21 cellular contexts compared by ENCODE assay signal in genomic region chr5:150318613-150319483, GRCh38. TPM values are rescaled to one million over a fixed set of nuclear protein-coding genes. Genes with fewer than 3 reads are reported as not detected.
A peak's percentile ranks its signal among the peaks of the same experiment; 100 is the strongest.
DNase-seq lines count a peak whose midpoint lies in the region; ATAC-seq and TF ChIP-seq lines count a peak whose summit lies in the region.
"Had no signal": no experiment of that assay in that cellular context is flagged by ENCODE, and none has a peak within 500 bp of the region (broad histone marks: within the 10 kb centered on the region; RNA-seq: fewer than 3 reads in every experiment).

No MANE protein-coding gene starts in this region.

- in situ Hi-C loops in IMR-90 (cut with MboI; ENCODE audit: low sequenced_read_pairs) (no loop called here), mammary epithelial cell (cut with MboI; ENCODE audit: low sequenced_read_pairs in 2 of 2) (no loop called here), gastrocnemius medialis (cut with MboI; ENCODE audit: low sequenced_read_pairs in 4 of 4) (no loop called here)

- no peaks in the 10 kb centered on the region for H3K79me2 ChIP-seq in ACC112 (ENCODE audit: control insufficient read depth, insufficient read depth, low read length, unreplicated experiment)
- H3K79me2 ChIP-seq in mammary epithelial cell (ENCODE audit: insufficient read depth, low read length), result no peaks in the 10 kb centered on the region

- peak overlapping the region; percentile 97 for H4K5ac ChIP-seq in IMR-90 (ENCODE audit: low read depth, low read length)

- BruUV-seq in IMR-90 (replicated peaks; lab: Mats Ljungman, UMichigan) (no TSS peak), mammary epithelial cell (replicated peaks; lab: Mats Ljungman, UMichigan) (TSS peak; percentile 39)

- H3K9me3 ChIP-seq in IMR-90 (ENCODE audit: control insufficient read depth, insufficient read depth, low read length) (no peaks in the 10 kb centered on the region), mammary epithelial cell (replicated peaks; ENCODE audit: insufficient read depth, low read length) (no peaks in the 10 kb centered on the region), gastrocnemius medialis (no peaks in the 10 kb centered on the region)
- H3K9me3 ChIP-seq: body of pancreas, psoas muscle had no signal

- peak overlapping the region; percentile 81 for H3K18ac ChIP-seq in IMR-90 (ENCODE audit: low read depth, low read length)

- peak overlapping the region; percentile 88 for H2BK20ac ChIP-seq in IMR-90 (ENCODE audit: low read depth, low read length)

- peak overlapping the region; percentile 78 to 94 for H4K8ac ChIP-seq in IMR-90 (ENCODE audit: low read depth in 2 of 2, low read length in 2 of 2)

- H3K79me1 ChIP-seq in IMR-90 (ENCODE audit: low read depth in 1 of 2, low read length in 2 of 2), result peaks cover 0 to 8% of the 10 kb centered on the region in 2 experiments; a peak in 2 of 4 replicates

- peak overlapping the region; percentile 95 for H3K14ac ChIP-seq in IMR-90 (replicated peaks; ENCODE audit: low read depth, low read length)

- POLR2A ChIA-PET in IMR-90 (lab: Charles Lee; ENCODE audit: unreplicated experiment), result no interaction called here

- H3K36me3 ChIP-seq in ACC112 (ENCODE audit: insufficient read depth, low read length) (no peaks in the 10 kb centered on the region), IMR-90 (ENCODE audit: control insufficient read depth, insufficient read depth, low read length) (no peaks in the 10 kb centered on the region), mammary epithelial cell (ENCODE audit: insufficient read depth, low read length) (no peaks in the 10 kb centered on the region), gastrocnemius medialis (no peaks in the 10 kb centered on the region)

- DNase-seq in IMR-90 (no peak), mammary epithelial cell (peak; percentile 91), left kidney (ENCODE audit: low read depth, low spot score) (peak; percentile 49), OCI-M1 (lab: John Stamatoyannopoulos, UW) (no peak), retina (no peak), gastrocnemius medialis (no peak)
- DNase-seq: activated CD4-positive, alpha-beta T cell treated with anti-CD3 and anti-CD28 coated beads, Interleukin-2, amount 10 ng/mL, durations not matched to agents 7 days and 5 days; activated naive CD4-positive, alpha-beta T cell treated with anti-CD3 and anti-CD28 coated beads, Interleukin-2, amount 50 U/mL, for 16 hours; activated T-cell treated with anti-CD3 and anti-CD28 coated beads for 4 hours; body of pancreas; CD8-positive, alpha-beta T cell; DMS79 treated with DMSO at 0.1 percent for 48 hours; foreskin fibroblast; naive thymus-derived CD8-positive, alpha-beta T cell; psoas muscle; stimulated activated CD4-positive, alpha-beta T cell treated with anti-CD3 and anti-CD28 coated beads, Interleukin-12 subunit alpha, Interleukin-12 subunit beta, amount 100 ng/mL, for 4 hours; stimulated activated naive CD8-positive, alpha-beta T cell treated with anti-CD3 and anti-CD28 coated beads, Interleukin-15, amount 100 ng/mL, for 72 hours had no signal

- peak overlapping the region; percentile 91 for H4K91ac ChIP-seq in IMR-90 (ENCODE audit: insufficient read depth, low read depth, low read length)

- no peak overlapping the region for H3K4me2 ChIP-seq in IMR-90 (ENCODE audit: low read depth, low read length)
- H3K4me2 ChIP-seq in mammary epithelial cell (ENCODE audit: insufficient read depth, low read depth, low read length), result peak overlapping the region; percentile 64
- H3K4me2 ChIP-seq: KMS-11 had no signal

- TF ChIP-seq POLR2A in IMR-90 (IDR thresholded peaks at IDR 0.05; ENCODE audit: low read depth, low read length) (no peak), gastrocnemius medialis (IDR thresholded peaks at IDR 0.05) (no peak)

- H3K23ac ChIP-seq in IMR-90 (ENCODE audit: low read depth, low read length), result peak overlapping the region; percentile 83

- H2AK5ac ChIP-seq in IMR-90 (ENCODE audit: low read depth, low read length), result peak overlapping the region; percentile 99

- H4K20me1 ChIP-seq in IMR-90 (ENCODE audit: insufficient read depth, low read length) (peaks cover 5% of the 10 kb centered on the region; the same call in 1 of the 2 replicates), mammary epithelial cell (ENCODE audit: insufficient read depth, low read length) (no peaks in the 10 kb centered on the region)

- peak overlapping the region; percentile 99 for H3K4ac ChIP-seq in IMR-90 (ENCODE audit: low read depth, low read length)

- H2AFZ ChIP-seq in ACC112 (ENCODE audit: low read length, unreplicated experiment), result peak overlapping the region; percentile 16
- peak overlapping the region; percentile 85 for H2AFZ ChIP-seq in IMR-90 (replicated peaks; ENCODE audit: low read length, poor library complexity)
- H2AFZ ChIP-seq in mammary epithelial cell (ENCODE audit: low read depth, low read length), result peak overlapping the region; percentile 12

- 0 out of 2 replicates have a peak overlapping the region, but pooled peaks have one; percentile 23 for H3K9ac ChIP-seq in IMR-90 (ENCODE audit: low read depth, low read length)
- peak overlapping the region; percentile 55 for H3K9ac ChIP-seq in mammary epithelial cell (ENCODE audit: insufficient read depth, low read length)
- H3K9ac ChIP-seq: KMS-11 had no signal

- H3K4me3 ChIP-seq in ACC112 (ENCODE audit: low read depth, low read length) (no peak overlapping the region), IMR-90 (ENCODE audit: insufficient read depth, low read depth, low read length) (no peak overlapping the region), mammary epithelial cell (replicated peaks in 1 of 3; ENCODE audit: insufficient read depth in 1 of 3, low read depth in 2 of 3, low read length in 3 of 3) (no peak overlapping the region), gastrocnemius medialis (no peak overlapping the region)
- H3K4me3 ChIP-seq: body of pancreas, psoas muscle had no signal

- H3K9me1 ChIP-seq in IMR-90 (ENCODE audit: insufficient read depth, low read length), result peaks cover 42% of the 10 kb centered on the region

- H2AK9ac ChIP-seq in IMR-90 (replicated peaks; ENCODE audit: low read depth, low read length, poor library complexity), result peak overlapping the region; percentile 77

- H3K27me3 ChIP-seq in ACC112 (ENCODE audit: insufficient read depth, low read length) (no peaks in the 10 kb centered on the region), IMR-90 (ENCODE audit: control insufficient read depth, insufficient read depth, low read length) (no peaks in the 10 kb centered on the region), mammary epithelial cell (ENCODE audit: insufficient read depth, low read length) (no peaks in the 10 kb centered on the region), gastrocnemius medialis (no peaks in the 10 kb centered on the region)
- H3K27me3 ChIP-seq: body of pancreas had no signal

- H3K56ac ChIP-seq in IMR-90 (ENCODE audit: extremely low read depth, insufficient read depth, low read length), result no peak overlapping the region

- dilution Hi-C loops in IMR-90 (cut with HindIII; ENCODE audit: low sequenced_read_pairs, unreplicated experiment), result no loop called here
- dilution Hi-C loops in mammary epithelial cell (cut with HindIII; ENCODE audit: low sequenced_read_pairs), result no loop called here

- CTCF ChIA-PET in IMR-90 (lab: Yijun Ruan, JAX), result interaction anchor here (1.0 to 1.1 kb wide), 3 partner anchors 9 to 101 kb away, joined by 3 to 6 read pairs (median 3); no protein-coding TSS in a partner anchor
- CTCF ChIA-PET in mammary epithelial cell (lab: Charles Lee; ENCODE audit: low non-redundant PET), result no interaction called here

- 76% methylated on average over 5 of the region's 9 CpGs; no CpG with 5 or more reads in 1 of the 2 experiments for WGBS in IMR-90 (ENCODE audit: extremely low coverage in 2 of 2, insufficient read length in 1 of 2), 2 experiments
- 10% methylated on average over 6 of the region's 9 CpGs for WGBS in mammary epithelial cell (ENCODE audit: low coverage, missing lambda C conversion rate)

- H3K4me1 ChIP-seq in ACC112 (ENCODE audit: control insufficient read depth, insufficient read depth, low read length, unreplicated experiment) (peaks cover 57% of the 10 kb centered on the region), IMR-90 (ENCODE audit: control insufficient read depth, insufficient read depth, low read length) (peaks cover 36% of the 10 kb centered on the region), mammary epithelial cell (ENCODE audit: insufficient read depth, low read length) (peaks cover 64% of the 10 kb centered on the region), gastrocnemius medialis (peaks cover 0 to 11% of the 10 kb centered on the region in 2 donors)

- intact Hi-C loops in IMR-90 (cut with micrococcal nuclease), result no loop called here
- intact Hi-C loops in mammary epithelial cell (cut with micrococcal nuclease), result loop anchor here (1.0 kb wide), 1 partner anchor 20 kb away; no protein-coding TSS in a partner anchor
- intact Hi-C loops in gastrocnemius medialis (cut with DNase I; ENCODE audit: low total_unique reads), result no loop called here

- H2BK120ac ChIP-seq in IMR-90 (ENCODE audit: low read depth, low read length), result peak overlapping the region; percentile 97

- H3K27ac ChIP-seq in ACC112 (ENCODE audit: low read depth, low read length) (peak overlapping the region; percentile 90), IMR-90 (ENCODE audit: insufficient read depth, low read length) (peak overlapping the region; percentile 84), mammary epithelial cell (ENCODE audit: insufficient read depth, low read depth, low read length) (peak overlapping the region; percentile 92), gastrocnemius medialis (peak overlapping the region in 1 of 4 donors; percentile 58)
- H3K27ac ChIP-seq: body of pancreas, KMS-11 had no signal

- no peak for ATAC-seq in IMR-90 (ENCODE audit: low read depth)
- no peak for ATAC-seq in HG03469 (IDR thresholded peaks at IDR 0.05; ENCODE audit: unreplicated experiment)
- ATAC-seq in gastrocnemius medialis, result no peak
- ATAC-seq: body of pancreas; CD8-positive, alpha-beta T cell; naive thymus-derived CD8-positive, alpha-beta T cell; psoas muscle; stimulated activated naive CD8-positive, alpha-beta T cell treated with anti-CD3 and anti-CD28 coated beads, Interleukin-15, amount 100 ng/mL, for 72 hours had no signal

- no peak for TF ChIP-seq CTCF in IMR-90 (conservative IDR thresholded peaks at IDR 0.05; ENCODE audit: low read depth, low read length)
- peak in 1 of 2 donors; percentile 6 for TF ChIP-seq CTCF in mammary epithelial cell (conservative IDR thresholded peaks at IDR 0.05 in 1 of 2, IDR thresholded peaks at IDR 0.05 in 1 of 2; ENCODE audit: extremely low read depth in 1 of 2, insufficient read depth in 1 of 2, low read depth in 1 of 2, low read length in 2 of 2)
- no peak for TF ChIP-seq CTCF in gastrocnemius medialis (IDR thresholded peaks at IDR 0.05 in 4 of 5, conservative IDR thresholded peaks at IDR 0.05 in 1 of 5)

- H2BK5ac ChIP-seq in IMR-90 (ENCODE audit: low read depth, low read length, poor library complexity, severe bottlenecking), result peak overlapping the region; percentile 97

- no peak for TF ChIP-seq RAD21 in IMR-90 (IDR thresholded peaks at IDR 0.05; ENCODE audit: low read length)

- peak overlapping the region; percentile 97 for H2BK15ac ChIP-seq in IMR-90 (ENCODE audit: low read depth, low read length)

RNA-seq across cellular contexts. Expression of gene ARSI, which starts 16.1 kb away (rescaled TPM):
- total RNA-seq in IMR-90 (2012; rRNA removed) (15.0 and 15.2 TPM in 2 replicates), mammary epithelial cell (10 to 100 TPM in 1 of 2 donors, 1 to 10 TPM in 1; 9.2 to 38.8 TPM), gastrocnemius medialis (not detected)
- polyA plus RNA-seq in IMR-90 (2012; rRNA removed) (14.8 and 15.5 TPM in 2 replicates), mammary epithelial cell (20.3 TPM)
- 10.1 and 22.7 TPM in 2 replicates for polyA plus RNA-seq in IMR-90 (2012; cell fraction: cytosol; rRNA removed)
- 3.4 and 9.5 TPM in 2 replicates for polyA plus RNA-seq in IMR-90 (2012; cell fraction: nucleus; rRNA removed; ENCODE audit: low replicate concordance)
- 6.9 TPM for polyA minus RNA-seq in mammary epithelial cell
- total RNA-seq: activated CD4-positive, alpha-beta T cell treated with anti-CD3 and anti-CD28 coated beads, Interleukin-2, amount 10 ng/mL, durations not matched to agents 7 days and 5 days; naive thymus-derived CD8-positive, alpha-beta T cell had no signal
- polyA plus RNA-seq: naive thymus-derived CD8-positive, alpha-beta T cell; psoas muscle had no signal

RNA-seq across cellular contexts. Expression of gene CAMK2A, which starts 29.3 kb away (rescaled TPM):
- total RNA-seq in IMR-90 (2012; rRNA removed) (under 0.01 and 0.18 TPM in 2 replicates), mammary epithelial cell (under 1 TPM; 0.33 to 0.45 TPM), gastrocnemius medialis (10 to 100 TPM; 32.0 to 78.1 (median 48.6) TPM)
- polyA plus RNA-seq in IMR-90 (2012; rRNA removed) (0.17 and 0.19 TPM in 2 replicates), mammary epithelial cell (0.09 TPM)
- 0.11 and 0.24 TPM in 2 replicates for polyA plus RNA-seq in IMR-90 (2012; cell fraction: cytosol; rRNA removed)
- polyA plus RNA-seq in IMR-90 (2012; cell fraction: nucleus; rRNA removed; ENCODE audit: low replicate concordance), result 1.5 and 2.4 TPM in 2 replicates
- polyA minus RNA-seq in mammary epithelial cell, result not detected
- total RNA-seq: activated CD4-positive, alpha-beta T cell treated with anti-CD3 and anti-CD28 coated beads, Interleukin-2, amount 10 ng/mL, durations not matched to agents 7 days and 5 days; naive thymus-derived CD8-positive, alpha-beta T cell had no signal
- polyA plus RNA-seq: liver; naive thymus-derived CD8-positive, alpha-beta T cell had no signal

RNA-seq across cellular contexts. Expression of gene TCOF1, which starts 38.6 kb away (rescaled TPM):
- total RNA-seq in IMR-90 (2012; rRNA removed) (18.3 and 19.7 TPM in 2 replicates), mammary epithelial cell (10 to 100 TPM; 17.7 to 70.4 TPM), gastrocnemius medialis (10 to 100 TPM; 22.1 to 31.7 (median 27.1) TPM)
- polyA plus RNA-seq in IMR-90 (2012; rRNA removed) (18.2 and 18.8 TPM in 2 replicates), mammary epithelial cell (34.8 TPM)
- 11.7 and 14.4 TPM in 2 replicates for polyA plus RNA-seq in IMR-90 (2012; cell fraction: cytosol; rRNA removed)
- 43.7 and 51.8 TPM in 2 replicates for polyA plus RNA-seq in IMR-90 (2012; cell fraction: nucleus; rRNA removed; ENCODE audit: low replicate concordance)
- polyA minus RNA-seq in mammary epithelial cell, result 44.3 TPM

Comparison
In these comparisons a context has a peak if more than half of its experiments do, and no peak if none do; other contexts are left out.
1. H2AFZ ChIP-seq: peak in every context shown above with its lines; median percentile 85 in IMR-90; 16 in ACC112; 12 in mammary epithelial cell.
2. DNase-seq: peak in mammary epithelial cell (single experiment) and left kidney (single experiment); none in IMR-90 (single experiment), OCI-M1 (single experiment), retina (single experiment) and gastrocnemius medialis (0 of 2).
3. RNA of gene ARSI, which starts 16.1 kb away (total RNA-seq): 9.2 to 38.8 TPM in mammary epithelial cell and 15.0 to 15.2 TPM in IMR-90; not detected in gastrocnemius medialis; every median in the first group is over 4 times any median in the second.
4. RNA of gene CAMK2A, which starts 29.3 kb away (total RNA-seq): 32.0 to 78.1 TPM in gastrocnemius medialis; 0.33 to 0.45 TPM in mammary epithelial cell and under 0.01 to 0.18 TPM in IMR-90; every median in the first group is over 10 times any median in the second.